ENCODE assay signal across 1 cellular context in genomic region chr11:283405-284080, GRCh38.
TF ChIP-seq lines count a peak whose summit lies in the region.

No MANE protein-coding gene starts in this region.

TF ChIP-seq in GM23338, 12 proteins besides CTCF, POLR2A, EP300 and RAD21:
- TF ChIP-seq REST (IDR thresholded peaks at IDR 0.05; ENCODE audit: unreplicated experiment) = no peak
- no peak for TF ChIP-seq ZNF114 (CRISPR knock-in tag; IDR thresholded peaks at IDR 0.05)
